17 cellular contexts compared by ENCODE assay signal in genomic region chr2:109446531-109447131, GRCh38.
A peak's percentile ranks its signal among the peaks of the same experiment; 100 is the strongest.
DNase-seq lines count a peak whose midpoint lies in the region; ATAC-seq and TF ChIP-seq lines count a peak whose summit lies in the region.
"Had no signal": no experiment of that assay in that cellular context is flagged by ENCODE, and none has a peak within 500 bp of the region (broad histone marks: within the 10 kb centered on the region; RNA-seq: fewer than 3 reads in every experiment).

No MANE protein-coding gene starts in this region.

- no peaks in the 10 kb centered on the region for H3K27me3 ChIP-seq in stomach
- H3K27me3 ChIP-seq in breast epithelium, result no peaks in the 10 kb centered on the region
- H3K27me3 ChIP-seq: body of pancreas had no signal

- H3K27me3 Mint-ChIP-seq in mesothelial cell of epicardium (ENCODE audit: low read depth), result no peaks in the 10 kb centered on the region
- H3K27me3 Mint-ChIP-seq: activated CD4-positive, alpha-beta T cell treated with anti-CD3 and anti-CD28 coated beads, Interleukin-2, amount 10 ng/mL, durations not matched to agents 7 days and 5 days had no signal

- TF ChIP-seq EP300 in stomach (IDR thresholded peaks at IDR 0.05), result no peak

- H3K36me3 ChIP-seq in stomach (peaks cover 0 to 7% (median 4%) of the 10 kb centered on the region in 4 donors), breast epithelium (no peaks in the 10 kb centered on the region)

- H3K27ac Mint-ChIP-seq in mesothelial cell of epicardium, result peak overlapping the region; percentile 66
- H3K27ac Mint-ChIP-seq: activated CD4-positive, alpha-beta T cell treated with anti-CD3 and anti-CD28 coated beads, Interleukin-2, amount 10 ng/mL, durations not matched to agents 7 days and 5 days; T-helper 1 cell treated with Interleukin-12 subunit alpha and Interleukin-12 subunit beta and Interleukin-4 antibody, amounts not matched to agents 30 μg/mL and 1 μg/mL, for 36 hours had no signal

- DNase-seq in HCEC 1CT, result peak; percentile 67
- DNase-seq in caudate nucleus (lab: John Stamatoyannopoulos, UW), result no peak
- no peak for DNase-seq in mesothelial cell of epicardium (ENCODE audit: low spot score in 2 of 2, unreplicated experiment in 2 of 2)
- DNase-seq in stomach, result no peak
- DNase-seq in breast epithelium (ENCODE audit: low spot score in 2 of 2), result no peak
- DNase-seq in activated CD4-positive, alpha-beta T cell treated with anti-CD3 and anti-CD28 coated beads for 1 hour, result no peak
- DNase-seq in NCI-H1417 treated with DMSO at 0.1 percent for 48 hours (lab: John Stamatoyannopoulos, UW), result no peak
- DNase-seq: activated CD4-positive, alpha-beta T cell treated with anti-CD3 and anti-CD28 coated beads, Interleukin-2, amount 10 ng/mL, durations not matched to agents 7 days and 5 days; body of pancreas; CD4-positive, CD25-positive, alpha-beta regulatory T cell; lower lobe of right lung; MM.1S; OCI-M1; stimulated activated CD4-positive, alpha-beta T cell treated with anti-CD3 and anti-CD28 coated beads, Interleukin-4, amount 100 ng/mL, for 1 hour; stimulated activated naive CD4-positive, alpha-beta T cell had no signal

- TF ChIP-seq POLR2A in stomach (IDR thresholded peaks at IDR 0.05), result no peak
- TF ChIP-seq POLR2A in breast epithelium (IDR thresholded peaks at IDR 0.05), result no peak

- H3K9me3 Mint-ChIP-seq in mesothelial cell of epicardium, result peaks cover 30% of the 10 kb centered on the region

- H3K4me3 Mint-ChIP-seq in mesothelial cell of epicardium, result no peak overlapping the region
- H3K4me3 Mint-ChIP-seq: activated CD4-positive, alpha-beta T cell treated with anti-CD3 and anti-CD28 coated beads, Interleukin-2, amount 10 ng/mL, durations not matched to agents 7 days and 5 days; CD4-positive, CD25-positive, alpha-beta regulatory T cell; T-helper 1 cell treated with Interleukin-12 subunit alpha and Interleukin-12 subunit beta and Interleukin-4 antibody, amounts not matched to agents 30 μg/mL and 1 μg/mL, for 36 hours had no signal

- H3K4me3 ChIP-seq in stomach (no peak overlapping the region), breast epithelium (no peak overlapping the region)
- H3K4me3 ChIP-seq: body of pancreas, lower lobe of right lung had no signal

- peaks cover 0 to 18% (median 11%) of the 10 kb centered on the region in 4 donors for H3K9me3 ChIP-seq in stomach
- H3K9me3 ChIP-seq in breast epithelium, result peaks cover 6 to 30% of the 10 kb centered on the region in 2 donors

- H3K4me1 ChIP-seq in stomach (peaks cover 0 to 20% (median 5%) of the 10 kb centered on the region in 4 donors), breast epithelium (no peaks in the 10 kb centered on the region)
- H3K4me1 ChIP-seq: body of pancreas, lower lobe of right lung had no signal

- ATAC-seq in GM19395 (IDR thresholded peaks at IDR 0.05; ENCODE audit: unreplicated experiment), result no peak
- ATAC-seq: body of pancreas had no signal

- no peak for TF ChIP-seq CTCF in mesothelial cell of epicardium (IDR thresholded peaks at IDR 0.05; ENCODE audit: unreplicated experiment)
- no peak for TF ChIP-seq CTCF in stomach (IDR thresholded peaks at IDR 0.05)
- no peak for TF ChIP-seq CTCF in breast epithelium (IDR thresholded peaks at IDR 0.05)

- intact Hi-C loops in stomach (cut with DNase I; ENCODE audit: low total_unique reads) (no loop called here), breast epithelium (cut with DNase I; ENCODE audit: low total_unique reads) (no loop called here)

- peaks cover 16% of the 10 kb centered on the region for H3K4me1 Mint-ChIP-seq in mesothelial cell of epicardium
- H3K4me1 Mint-ChIP-seq: activated CD4-positive, alpha-beta T cell treated with anti-CD3 and anti-CD28 coated beads, Interleukin-2, amount 10 ng/mL, durations not matched to agents 7 days and 5 days; CD4-positive, CD25-positive, alpha-beta regulatory T cell had no signal

- H3K36me3 Mint-ChIP-seq in mesothelial cell of epicardium, result peaks cover 12% of the 10 kb centered on the region

- peak overlapping the region; percentile 36 for H3K27ac ChIP-seq in caudate nucleus (ENCODE audit: low read depth, low read length)
- H3K27ac ChIP-seq in stomach, result peak overlapping the region in 3 of 5 donors; percentile 31 to 61 (median 44)
- H3K27ac ChIP-seq in breast epithelium, result no peak overlapping the region
- H3K27ac ChIP-seq: body of pancreas, lower lobe of right lung had no signal

- 68 to 81% (median 72%) methylated on average over 15 of the region's 15 CpGs for WGBS in stomach, 5 donors

Comparison
In these comparisons a context has a peak if more than half of its experiments do, and no peak if none do; other contexts are left out.
1. H3K27ac ChIP-seq: peak in caudate nucleus (single experiment) and stomach (3 of 5); none in breast epithelium (0 of 2).